Comparison of ENCODE assay signal across 8 cellular contexts in genomic region chr1:168466703-168467081, GRCh38.
DNase-seq lines count a peak whose midpoint lies in the region; ATAC-seq lines count a peak whose summit lies in the region.
"Had no signal": no experiment of that assay in that cellular context is flagged by ENCODE, and none has a peak within 500 bp of the region (broad histone marks: within the 10 kb centered on the region; RNA-seq: fewer than 3 reads in every experiment).

No MANE protein-coding gene starts in this region.

- no peaks in the 10 kb centered on the region for H3K27me3 Mint-ChIP-seq in T-helper 17 cell

- H3K4me3 ChIP-seq in rectal smooth muscle tissue (ENCODE audit: low read length): no peak overlapping the region

- H3K4me3 Mint-ChIP-seq in T-helper 17 cell: peak overlapping the region; percentile 21

- H3K27me3 ChIP-seq in rectal smooth muscle tissue (ENCODE audit: control insufficient read depth, insufficient read depth, low read length): no peaks in the 10 kb centered on the region

- no peaks in the 10 kb centered on the region for H3K9me3 ChIP-seq in T-helper 17 cell (ENCODE audit: control insufficient read depth, low read length, poor library complexity, severe bottlenecking)

- ATAC-seq in GM18868 (IDR thresholded peaks at IDR 0.05; ENCODE audit: unreplicated experiment) (peak; percentile 62), HG02588 (IDR thresholded peaks at IDR 0.05; ENCODE audit: unreplicated experiment) (peak; percentile 71), T-helper 17 cell (no peak)

- peaks cover 31% of the 10 kb centered on the region for H3K4me1 Mint-ChIP-seq in T-helper 17 cell

- no peaks in the 10 kb centered on the region for H3K36me3 ChIP-seq in rectal smooth muscle tissue (ENCODE audit: control insufficient read depth, insufficient read depth, low read length)

- H3K36me3 Mint-ChIP-seq in T-helper 17 cell (ENCODE audit: low read depth): no peaks in the 10 kb centered on the region

- H3K27ac ChIP-seq in rectal smooth muscle tissue (ENCODE audit: low read depth, low read length): peak overlapping the region; percentile 70

- no peak overlapping the region for H3K9ac ChIP-seq in rectal smooth muscle tissue (ENCODE audit: low read length)

- peak overlapping the region; percentile 79 for H3K27ac Mint-ChIP-seq in T-helper 17 cell

- H3K4me1 ChIP-seq in rectal smooth muscle tissue (ENCODE audit: control insufficient read depth, insufficient read depth, low read length): peaks cover 34% of the 10 kb centered on the region

- no peak for DNase-seq in T-helper 17 cell
- no peak for DNase-seq in NCI-H2081 treated with DMSO at 0.1 percent for 48 hours (lab: John Stamatoyannopoulos, UW)
- no peak for DNase-seq in mucosa of gallbladder (ENCODE audit: low spot score)
- no peak for DNase-seq in activated CD8-positive, alpha-beta memory T cell treated with anti-CD3 and anti-CD28 coated beads, Interleukin-2, amount 50 U/mL, for 4 hours
- DNase-seq: activated T-cell treated with anti-CD3 and anti-CD28 coated beads, Interleukin-2, amount 50 U/mL, for 1 hour had no signal
